In the genomic region with DNA sequence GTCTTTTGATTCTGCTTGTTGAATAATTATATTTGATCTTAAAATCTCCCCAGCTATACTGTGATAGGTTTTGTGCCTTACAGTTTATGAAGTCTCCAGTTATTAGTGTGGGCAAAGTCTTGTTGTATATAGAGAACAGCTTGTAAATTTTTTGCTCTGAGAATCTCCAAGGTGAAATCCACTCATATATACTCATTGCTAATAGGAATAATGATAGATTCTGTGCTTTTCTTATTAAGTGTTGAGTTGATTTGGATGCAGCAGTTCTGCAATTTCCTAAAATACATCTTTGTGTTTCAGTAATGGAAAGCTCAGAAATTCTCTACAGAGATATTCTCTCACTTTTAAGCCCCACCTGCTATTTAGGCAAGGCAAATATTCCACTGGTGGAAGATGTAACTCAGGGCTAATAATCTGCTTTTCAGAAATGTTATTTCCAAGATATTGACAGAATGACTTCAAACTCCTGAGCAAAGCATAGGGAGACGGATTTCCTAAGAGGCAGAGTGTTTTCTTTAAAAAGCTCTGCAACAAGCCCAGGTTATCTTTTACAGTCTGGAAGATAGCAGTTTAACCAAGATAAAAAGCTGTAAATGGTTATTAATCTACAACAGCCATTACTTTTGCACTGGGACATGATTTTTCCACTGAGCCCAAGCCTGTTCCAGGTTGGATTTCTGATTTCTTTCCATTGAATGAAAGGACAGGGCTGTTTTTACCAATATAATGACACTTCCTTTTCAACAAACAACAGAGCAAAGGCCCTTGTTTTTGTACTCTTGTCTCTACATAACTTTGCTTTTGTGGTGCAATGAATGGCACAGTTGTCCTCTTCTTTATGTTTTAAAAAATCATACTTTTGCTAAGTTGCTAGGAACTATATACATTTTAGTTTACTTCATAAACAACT, we compare ENCODE assay signal across 13 cellular contexts.
DNase-seq lines count a peak whose midpoint lies in the region; ATAC-seq and TF ChIP-seq lines count a peak whose summit lies in the region.
"Had no signal": no experiment of that assay in that cellular context is flagged by ENCODE, and none has a peak within 500 bp of the region (broad histone marks: within the 10 kb centered on the region; RNA-seq: fewer than 3 reads in every experiment).

No MANE protein-coding gene starts in this region.

- no CpG with 5 or more reads among the region's 1 CpG for WGBS in IMR-90 (ENCODE audit: extremely low coverage in 2 of 2, insufficient read length in 1 of 2), 2 experiments

- no peak overlapping the region for H2AK9ac ChIP-seq in IMR-90 (replicated peaks; ENCODE audit: low read depth, low read length, poor library complexity)

- TF ChIP-seq POLR2A in IMR-90 (IDR thresholded peaks at IDR 0.05; ENCODE audit: low read depth, low read length) = no peak

- no peaks in the 10 kb centered on the region for H3K9me3 Mint-ChIP-seq in natural killer cell

- H3K4me1 ChIP-seq in IMR-90 (ENCODE audit: control insufficient read depth, insufficient read depth, low read length) = peaks cover 21% of the 10 kb centered on the region

- H4K8ac ChIP-seq in IMR-90 (ENCODE audit: low read depth in 2 of 2, low read length in 2 of 2) = peak overlapping the region; percentile 55 to 71; a peak in 3 of 4 replicates

- peaks cover 5% of the 10 kb centered on the region; the same call in 1 of the 2 replicates for H3K9me1 ChIP-seq in IMR-90 (ENCODE audit: insufficient read depth, low read length)

- POLR2A ChIA-PET in IMR-90 (lab: Charles Lee; ENCODE audit: unreplicated experiment) = no interaction called here

- H3K36me3 ChIP-seq in IMR-90 (ENCODE audit: control insufficient read depth, insufficient read depth, low read length) = no peaks in the 10 kb centered on the region

- peak overlapping the region; percentile 80; the same call in 1 of the 2 replicates for H3K23ac ChIP-seq in IMR-90 (ENCODE audit: low read depth, low read length)

- H3K4me3 ChIP-seq in IMR-90 (ENCODE audit: insufficient read depth, low read depth, low read length) (no peak overlapping the region), coronary artery (no peak overlapping the region)

- no peak for TF ChIP-seq RAD21 in IMR-90 (IDR thresholded peaks at IDR 0.05; ENCODE audit: low read length)

- intact Hi-C loops in IMR-90 (cut with micrococcal nuclease) = loop anchor here (1.0 kb wide), 1 partner anchor 239 kb away; no protein-coding TSS in a partner anchor
- intact Hi-C loops in natural killer cell (cut with micrococcal nuclease) = no loop called here

- peak overlapping the region; percentile 75 to 89 for H3K27ac Mint-ChIP-seq in natural killer cell

- no peaks in the 10 kb centered on the region for H4K20me1 ChIP-seq in IMR-90 (ENCODE audit: insufficient read depth, low read length)

- dilution Hi-C loops in IMR-90 (cut with HindIII; ENCODE audit: low sequenced_read_pairs, unreplicated experiment) = no loop called here

- H3K9me3 ChIP-seq in IMR-90 (ENCODE audit: control insufficient read depth, insufficient read depth, low read length) = no peaks in the 10 kb centered on the region

- H3K4me1 Mint-ChIP-seq in natural killer cell = peaks cover 25 to 27% of the 10 kb centered on the region in 2 donors

- H3K79me1 ChIP-seq in IMR-90 (ENCODE audit: low read depth in 1 of 2, low read length in 2 of 2) = no peaks in the 10 kb centered on the region

- H3K9ac ChIP-seq in IMR-90 (ENCODE audit: low read depth, low read length) = no peak overlapping the region

- H2BK20ac ChIP-seq in IMR-90 (ENCODE audit: low read depth, low read length) = peak overlapping the region; percentile 84

- peak overlapping the region; percentile 19; the same call in 1 of the 2 replicates for H3K4ac ChIP-seq in IMR-90 (ENCODE audit: low read depth, low read length)

- peak overlapping the region; percentile 2; the same call in 1 of the 2 replicates for H3K14ac ChIP-seq in IMR-90 (replicated peaks; ENCODE audit: low read depth, low read length)

- H3K27me3 Mint-ChIP-seq in natural killer cell (ENCODE audit: low read depth in 2 of 2) = no peaks in the 10 kb centered on the region

- H2AFZ ChIP-seq in IMR-90 (replicated peaks; ENCODE audit: low read length, poor library complexity) = no peak overlapping the region

- H2BK5ac ChIP-seq in IMR-90 (ENCODE audit: low read depth, low read length, poor library complexity, severe bottlenecking) = peak overlapping the region; percentile 70

- 0 out of 2 replicates have a peak overlapping the region, but pooled peaks have one; percentile 45 for H2AK5ac ChIP-seq in IMR-90 (ENCODE audit: low read depth, low read length)

- peak overlapping the region; percentile 95 for H2BK120ac ChIP-seq in IMR-90 (ENCODE audit: low read depth, low read length)

- CTCF ChIA-PET in IMR-90 (lab: Yijun Ruan, JAX) = no interaction called here

- no TSS peak for BruUV-seq in IMR-90 (replicated peaks; lab: Mats Ljungman, UMichigan)

- H3K27me3 ChIP-seq in IMR-90 (ENCODE audit: control insufficient read depth, insufficient read depth, low read length) = no peaks in the 10 kb centered on the region

- H3K56ac ChIP-seq in IMR-90 (ENCODE audit: extremely low read depth, insufficient read depth, low read length) = peak overlapping the region; percentile 64

- in situ Hi-C loops in IMR-90 (cut with MboI; ENCODE audit: low sequenced_read_pairs) = no loop called here

- TF ChIP-seq CTCF in 22Rv1 (IDR thresholded peaks at IDR 0.05) (no peak), IMR-90 (conservative IDR thresholded peaks at IDR 0.05; ENCODE audit: low read depth, low read length) (no peak), coronary artery (IDR thresholded peaks at IDR 0.05) (no peak), natural killer cell (IDR thresholded peaks at IDR 0.05) (no peak)

- peak overlapping the region; percentile 76 for H3K18ac ChIP-seq in IMR-90 (ENCODE audit: low read depth, low read length)

- H3K27ac ChIP-seq in 22Rv1 (peak overlapping the region; percentile 69), IMR-90 (ENCODE audit: insufficient read depth, low read length) (peak overlapping the region; percentile 32; the same call in 1 of the 2 replicates), coronary artery (peak overlapping the region; percentile 7 to 43)

- no peak overlapping the region for H3K4me3 Mint-ChIP-seq in natural killer cell

- H4K91ac ChIP-seq in IMR-90 (ENCODE audit: insufficient read depth, low read depth, low read length) = peak overlapping the region; percentile 55

- H4K5ac ChIP-seq in IMR-90 (ENCODE audit: low read depth, low read length) = peak overlapping the region; percentile 19; the same call in 1 of the 2 replicates

- peak overlapping the region; percentile 51; the same call in 1 of the 3 replicates for H2BK15ac ChIP-seq in IMR-90 (ENCODE audit: low read depth, low read length)

- no peak for ATAC-seq in IMR-90 (ENCODE audit: low read depth)
- ATAC-seq in natural killer cell = no peak

- peak overlapping the region; percentile 16 for H3K4me2 ChIP-seq in IMR-90 (ENCODE audit: low read depth, low read length)

- DNase-seq in IMR-90 = no peak
- no peak for DNase-seq in coronary artery (ENCODE audit: low spot score)
- DNase-seq in natural killer cell = no peak
- no peak for DNase-seq in COLO829 (ENCODE audit: low spot score)
- DNase-seq in NCI-H1436 treated with DMSO at 0.1 percent for 48 hours (lab: John Stamatoyannopoulos, UW) = no peak
- DNase-seq in activated gamma-delta T cell treated with Interleukin-2 at 50 U/mL for 16 hours = no peak
- no peak for DNase-seq in T-helper 9 cell
- DNase-seq: activated CD4-positive, alpha-beta T cell treated with anti-CD3 and anti-CD28 coated beads, Interleukin-2, amount 50 U/mL, for 48 hours; AML-193; NCI-H1694 treated with DMSO at 0.1 percent for 48 hours; RPMI8226; stimulated activated CD4-positive, alpha-beta T cell treated with anti-CD3 and anti-CD28 coated beads, Interleukin-4, amount 100 ng/mL, for 4 hours had no signal

- H3K36me3 Mint-ChIP-seq in natural killer cell = no peaks in the 10 kb centered on the region

TF ChIP-seq in IMR-90, 13 proteins besides CTCF, POLR2A, EP300 and RAD21:
- TF ChIP-seq ELK1 (IDR thresholded peaks at IDR 0.05; ENCODE audit: borderline replicate concordance, low read depth, low read length) = no peak
- no peak for TF ChIP-seq MAFK (IDR thresholded peaks at IDR 0.05; ENCODE audit: low read depth, low read length)
- TF ChIP-seq SMC3 (IDR thresholded peaks at IDR 0.05; ENCODE audit: low read depth, low read length) = no peak
- no peak for TF ChIP-seq BHLHE40 (IDR thresholded peaks at IDR 0.05; ENCODE audit: low read depth, low read length)
- TF ChIP-seq MAZ (IDR thresholded peaks at IDR 0.05; ENCODE audit: borderline replicate concordance, low read depth, low read length) = no peak
TF ChIP-seq in IMR-90: peak in this region for 0.
